Comparison of ENCODE assay signal across 12 cellular contexts in the genomic region with DNA sequence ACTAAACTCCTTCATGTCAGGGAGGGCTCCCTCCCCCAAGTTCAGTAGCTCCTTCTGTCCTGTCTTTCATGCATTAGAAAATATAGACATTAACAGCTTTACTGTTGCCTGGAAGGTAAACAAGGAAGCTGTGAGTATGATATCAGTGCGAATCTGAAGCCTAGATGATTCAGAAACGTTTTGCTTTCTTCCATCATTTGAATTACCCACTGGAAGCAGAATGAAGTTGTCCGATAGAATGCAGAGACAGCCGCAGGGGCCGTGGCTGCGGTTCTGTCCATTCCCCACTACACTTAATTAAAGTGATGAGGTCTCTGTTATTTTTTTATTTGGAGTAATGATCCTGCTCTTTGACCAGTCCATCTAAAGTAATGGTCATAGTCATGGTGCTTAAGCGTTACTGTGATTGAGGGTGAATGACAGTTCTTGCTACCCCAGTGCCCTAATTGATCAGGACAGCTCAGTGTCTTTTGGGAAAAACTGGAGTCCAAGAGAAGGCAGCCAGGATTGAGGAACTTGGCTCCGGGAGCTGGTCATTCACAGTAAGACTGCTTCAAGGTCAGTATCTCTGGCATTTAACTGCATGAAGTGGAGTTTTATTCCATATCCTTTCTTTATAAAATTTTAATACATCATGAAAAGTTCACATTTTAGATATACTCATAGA.
DNase-seq lines count a peak whose midpoint lies in the region; ATAC-seq and TF ChIP-seq lines count a peak whose summit lies in the region.
"Had no signal": no experiment of that assay in that cellular context is flagged by ENCODE, and none has a peak within 500 bp of the region (broad histone marks: within the 10 kb centered on the region; RNA-seq: fewer than 3 reads in every experiment).

No MANE protein-coding gene starts in this region.

- no peaks in the 10 kb centered on the region for H3K27me3 ChIP-seq in right cardiac atrium (ENCODE audit: control insufficient read depth, insufficient read depth)
- H3K27me3 ChIP-seq in esophagus muscularis mucosa = peaks cover 0 to 14% (median 0%) of the 10 kb centered on the region in 4 donors

- TF ChIP-seq EP300 in esophagus muscularis mucosa (IDR thresholded peaks at IDR 0.05) = no peak

- no peak overlapping the region for H3K27ac ChIP-seq in right cardiac atrium (ENCODE audit: low read length)
- H3K27ac ChIP-seq in esophagus muscularis mucosa (replicated peaks in 1 of 4) = peak overlapping the region; percentile 16 to 68 (median 57)

- H3K9me3 ChIP-seq in right cardiac atrium (ENCODE audit: control insufficient read depth, low read length) (no peaks in the 10 kb centered on the region), esophagus muscularis mucosa (peaks cover 0 to 9% (median 2%) of the 10 kb centered on the region in 4 donors)

- H3K9me3 Mint-ChIP-seq in natural killer cell treated with Interleukin-12 subunit alpha and Interleukin-12 subunit beta and Interleukin-15 and Interleukin-18, amount 100 ng/mL, for 72 hours = no peaks in the 10 kb centered on the region

- no peaks in the 10 kb centered on the region for H3K36me3 Mint-ChIP-seq in natural killer cell treated with Interleukin-12 subunit alpha and Interleukin-12 subunit beta and Interleukin-15 and Interleukin-18, amount 100 ng/mL, for 72 hours

- DNase-seq in Right ventricle myocardium superior (no peak), right cardiac atrium (no peak), esophagus muscularis mucosa (ENCODE audit: extremely low spot score) (no peak), NCI-H345 treated with DMSO at 0.1 percent for 48 hours (lab: John Stamatoyannopoulos, UW; ENCODE audit: unreplicated experiment) (no peak), posterior cingulate gyrus (no peak)
- DNase-seq in natural killer cell treated with Interleukin-12 subunit alpha and Interleukin-12 subunit beta and Interleukin-15 and Interleukin-18, amount 100 ng/mL, for 72 hours (ENCODE audit: low spot score) = no peak
- DNase-seq: 8988T; activated CD8-positive, alpha-beta T cell treated with anti-CD3 and anti-CD28 coated beads, Interleukin-2, amount 10 ng/mL, durations not matched to agents 7 days and 5 days; activated naive CD4-positive, alpha-beta T cell treated with Interleukin-2 at 50 U/mL for 16 hours; NCI-H2171 treated with DMSO at 0.1 percent for 48 hours had no signal

- H3K36me3 ChIP-seq in esophagus muscularis mucosa = no peaks in the 10 kb centered on the region

- WGBS in right cardiac atrium = 40% methylated on average over 8 of the region's 8 CpGs
- 58% methylated on average over 8 of the region's 8 CpGs for WGBS in esophagus muscularis mucosa

- no peak for TF ChIP-seq POLR2A in esophagus muscularis mucosa (IDR thresholded peaks at IDR 0.05; ENCODE audit: low read depth)

- intact Hi-C loops in Right ventricle myocardium superior (cut with DNase I) = no loop called here
- intact Hi-C loops in right cardiac atrium (cut with DNase I) = loop anchor here in 1 of 4 donors (10.0 kb wide), 1 partner anchor 52 kb away; no protein-coding TSS in a partner anchor
- intact Hi-C loops in esophagus muscularis mucosa (cut with DNase I) = no loop called here
- intact Hi-C loops in posterior cingulate gyrus (cut with DNase I) = loop anchor here (5.0 kb wide), 1 partner anchor 55 kb away; no protein-coding TSS in a partner anchor

- ATAC-seq in Right ventricle myocardium superior (ENCODE audit: poor library complexity) = peak; percentile 54
- no peak for ATAC-seq in right cardiac atrium
- no peak for ATAC-seq in natural killer cell treated with Interleukin-12 subunit alpha and Interleukin-12 subunit beta and Interleukin-15 and Interleukin-18, amount 100 ng/mL, for 72 hours
- ATAC-seq in GM19035 (IDR thresholded peaks at IDR 0.05; ENCODE audit: unreplicated experiment) = no peak
- no peak for ATAC-seq in HG02870 (IDR thresholded peaks at IDR 0.05; ENCODE audit: unreplicated experiment)
- ATAC-seq: activated CD8-positive, alpha-beta T cell treated with anti-CD3 and anti-CD28 coated beads, Interleukin-2, amount 10 ng/mL, durations not matched to agents 7 days and 5 days had no signal

- H3K4me1 Mint-ChIP-seq in natural killer cell treated with Interleukin-12 subunit alpha and Interleukin-12 subunit beta and Interleukin-15 and Interleukin-18, amount 100 ng/mL, for 72 hours (ENCODE audit: low read depth in 2 of 2) = peaks cover 17 to 43% of the 10 kb centered on the region in 2 donors

- H3K4me1 ChIP-seq in right cardiac atrium (ENCODE audit: control insufficient read depth, insufficient read depth, low read length) = peaks cover 11% of the 10 kb centered on the region
- H3K4me1 ChIP-seq in esophagus muscularis mucosa = peaks cover 30 to 51% (median 37%) of the 10 kb centered on the region in 4 donors

- peak overlapping the region; percentile 59 for H3K4me3 Mint-ChIP-seq in natural killer cell treated with Interleukin-12 subunit alpha and Interleukin-12 subunit beta and Interleukin-15 and Interleukin-18, amount 100 ng/mL, for 72 hours
- H3K4me3 Mint-ChIP-seq: activated CD8-positive, alpha-beta T cell treated with anti-CD3 and anti-CD28 coated beads, Interleukin-2, amount 10 ng/mL, durations not matched to agents 7 days and 5 days had no signal

- H3K4me3 ChIP-seq in right cardiac atrium (ENCODE audit: low read length) (no peak overlapping the region), esophagus muscularis mucosa (peak overlapping the region in 2 of 4 donors; percentile 4 to 6)

- H3K27ac Mint-ChIP-seq in natural killer cell treated with Interleukin-12 subunit alpha and Interleukin-12 subunit beta and Interleukin-15 and Interleukin-18, amount 100 ng/mL, for 72 hours = peak overlapping the region; percentile 50 to 91
- H3K27ac Mint-ChIP-seq: activated CD8-positive, alpha-beta T cell treated with anti-CD3 and anti-CD28 coated beads, Interleukin-2, amount 10 ng/mL, durations not matched to agents 7 days and 5 days had no signal

- no peak for TF ChIP-seq CTCF in esophagus muscularis mucosa (IDR thresholded peaks at IDR 0.05)

- H3K27me3 Mint-ChIP-seq in natural killer cell treated with Interleukin-12 subunit alpha and Interleukin-12 subunit beta and Interleukin-15 and Interleukin-18, amount 100 ng/mL, for 72 hours = peaks cover 0 to 16% of the 10 kb centered on the region in 2 donors
